Comparison of ENCODE assay signal across 12 cellular contexts in genomic region chr19:29704562-29705558, GRCh38. TPM values are rescaled to one million over a fixed set of nuclear protein-coding genes. Genes with fewer than 3 reads are reported as not detected.
DNase-seq lines count a peak whose midpoint lies in the region; ATAC-seq, FAIRE-seq and TF ChIP-seq lines count a peak whose summit lies in the region.
"Had no signal": no experiment of that assay in that cellular context is flagged by ENCODE, and none has a peak within 500 bp of the region (broad histone marks: within the 10 kb centered on the region; RNA-seq: fewer than 3 reads in every experiment).

No MANE protein-coding gene starts in this region.

- CTCF ChIA-PET in HepG2 (lab: Yijun Ruan, JAX; ENCODE audit: low intra/inter-chr PET ratio, low total read pairs) = no interaction called here
- CTCF ChIA-PET in activated CD8-positive, alpha-beta T cell treated with anti-CD3 and anti-CD28 coated beads, Interleukin-2, amount 10 ng/mL, durations not matched to agents 7 days and 5 days (lab: Charles Lee) = interaction anchor here (1.4 to 6.7 kb wide), 6 partner anchors 10 to 95 kb away, joined by 3 to 62 read pairs (median 9); partner anchors contain the start of gene C19orf12

- H3K4me2 ChIP-seq in HepG2 (ENCODE audit: low read depth, low read length) = no peak overlapping the region
- no peak overlapping the region for H3K4me2 ChIP-seq in hepatocyte

- WGBS in liver = 82% methylated on average over 14 of the region's 14 CpGs
- 95% methylated on average over 12 of the region's 14 CpGs for WGBS in HepG2 (ENCODE audit: low lambda C conversion rate)
- WGBS in hepatocyte (ENCODE audit: low lambda C conversion rate, missing lambda C conversion rate) = 96% methylated on average over 14 of the region's 14 CpGs

- H3K4me1 Mint-ChIP-seq in activated CD8-positive, alpha-beta T cell treated with anti-CD3 and anti-CD28 coated beads, Interleukin-2, amount 10 ng/mL, durations not matched to agents 7 days and 5 days (ENCODE audit: low read depth) = peaks cover 49% of the 10 kb centered on the region
- peaks cover 68% of the 10 kb centered on the region for H3K4me1 Mint-ChIP-seq in stimulated activated naive CD8-positive, alpha-beta T cell treated with anti-CD3 and anti-CD28 coated beads, Interleukin-15, amount 100 ng/mL, for 72 hours

- ATAC-seq in HepG2 (no peak), HG02678 (IDR thresholded peaks at IDR 0.05; ENCODE audit: unreplicated experiment) (peak; percentile 79)
- ATAC-seq in activated CD8-positive, alpha-beta T cell treated with anti-CD3 and anti-CD28 coated beads, Interleukin-2, amount 10 ng/mL, durations not matched to agents 7 days and 5 days = peak; percentile 72
- peak; percentile 96 for ATAC-seq in stimulated activated naive CD8-positive, alpha-beta T cell treated with anti-CD3 and anti-CD28 coated beads, Interleukin-15, amount 100 ng/mL, for 72 hours

- H3K4me3 ChIP-seq in liver (ENCODE audit: low read depth in 1 of 3, low read length in 3 of 3) (no peak overlapping the region), HepG2 (replicated peaks in 1 of 3; ENCODE audit: insufficient read depth in 1 of 3, low read depth in 2 of 3, low read length in 3 of 3) (no peak overlapping the region), hepatocyte (no peak overlapping the region)

- H3K9me3 Mint-ChIP-seq in activated CD8-positive, alpha-beta T cell treated with anti-CD3 and anti-CD28 coated beads, Interleukin-2, amount 10 ng/mL, durations not matched to agents 7 days and 5 days (ENCODE audit: insufficient read depth) = no peaks in the 10 kb centered on the region
- H3K9me3 Mint-ChIP-seq in stimulated activated naive CD8-positive, alpha-beta T cell treated with anti-CD3 and anti-CD28 coated beads, Interleukin-15, amount 100 ng/mL, for 72 hours = no peaks in the 10 kb centered on the region

- H3K9me3 ChIP-seq in liver (ENCODE audit: control insufficient read depth in 4 of 4, low read length in 3 of 4) (no peaks in the 10 kb centered on the region), HepG2 (ENCODE audit: low read length) (no peaks in the 10 kb centered on the region), hepatocyte (ENCODE audit: low read depth) (no peaks in the 10 kb centered on the region)

- H2AFZ ChIP-seq in HepG2 (ENCODE audit: low read length) (no peak overlapping the region), hepatocyte (no peak overlapping the region)

- DNase-seq in HepG2 (ENCODE audit: low spot score) (no peak), UCSD-AML1 (lab: John Stamatoyannopoulos, UW; ENCODE audit: unreplicated experiment) (no peak), hepatocyte (ENCODE audit: low spot score) (no peak)
- DNase-seq in activated CD8-positive, alpha-beta T cell treated with anti-CD3 and anti-CD28 coated beads, Interleukin-2, amount 10 ng/mL, durations not matched to agents 7 days and 5 days = peak; percentile 40
- DNase-seq in stimulated activated naive CD8-positive, alpha-beta T cell treated with anti-CD3 and anti-CD28 coated beads, Interleukin-15, amount 100 ng/mL, for 72 hours = peak; percentile 63 to 65
- DNase-seq in stimulated activated naive CD4-positive, alpha-beta T cell (lab: John Stamatoyannopoulos, UW) = no peak
- DNase-seq: activated CD4-positive, alpha-beta T cell treated with anti-CD3 and anti-CD28 coated beads, Interleukin-2, amount 50 U/mL, for 48 hours; Kasumi-1; NCI-H226; SHP77 had no signal

- H4K20me1 ChIP-seq in HepG2 (ENCODE audit: insufficient read depth, low read length) (no peaks in the 10 kb centered on the region), hepatocyte (ENCODE audit: insufficient read depth, poor library complexity, severe bottlenecking) (peaks cover 2% of the 10 kb centered on the region)

- no peak for TF ChIP-seq POLR2A in HepG2 (IDR thresholded peaks at IDR 0.05; ENCODE audit: insufficient read depth in 1 of 2, low read depth in 2 of 2, low read length in 2 of 2)

- H3K36me3 Mint-ChIP-seq in activated CD8-positive, alpha-beta T cell treated with anti-CD3 and anti-CD28 coated beads, Interleukin-2, amount 10 ng/mL, durations not matched to agents 7 days and 5 days (ENCODE audit: low read depth) = peaks cover 64% of the 10 kb centered on the region

- intact Hi-C loops in HepG2 (cut with micrococcal nuclease; ENCODE audit: unreplicated experiment) = loop anchor here (5.0 kb wide), 1 partner anchor 98 kb away; the partner anchor contains the start of gene POP4

- BruUV-seq in HepG2 (replicated peaks; lab: Mats Ljungman, UMichigan) = no TSS peak

- peak overlapping the region; percentile 86 for H3K27ac Mint-ChIP-seq in activated CD8-positive, alpha-beta T cell treated with anti-CD3 and anti-CD28 coated beads, Interleukin-2, amount 10 ng/mL, durations not matched to agents 7 days and 5 days
- H3K27ac Mint-ChIP-seq in stimulated activated naive CD8-positive, alpha-beta T cell treated with anti-CD3 and anti-CD28 coated beads, Interleukin-15, amount 100 ng/mL, for 72 hours = peak overlapping the region; percentile 96 to 98

- peak overlapping the region in 1 of 2 donors; percentile 50 for H3K9ac ChIP-seq in liver (ENCODE audit: low read depth in 1 of 2, low read length in 2 of 2)
- no peak overlapping the region for H3K9ac ChIP-seq in HepG2 (ENCODE audit: insufficient read depth, low read depth, low read length)

- H3K27ac ChIP-seq in liver (ENCODE audit: low read depth in 1 of 2, low read length in 2 of 2) (peak overlapping the region; percentile 84 to 89), HepG2 (ENCODE audit: extremely low read length, insufficient read depth, low read length) (no peak overlapping the region), hepatocyte (no peak overlapping the region)

- H3K27me3 ChIP-seq in liver (ENCODE audit: control insufficient read depth in 4 of 4, insufficient read depth in 4 of 4, low read length in 3 of 4) = no peaks in the 10 kb centered on the region
- no peaks in the 10 kb centered on the region; a peak in 1 of 5 replicates for H3K27me3 ChIP-seq in HepG2 (ENCODE audit: control insufficient read depth in 1 of 2, insufficient read depth in 2 of 2, low read length in 2 of 2)
- no peaks in the 10 kb centered on the region for H3K27me3 ChIP-seq in hepatocyte

- peak overlapping the region; percentile 7 for H3K4me3 Mint-ChIP-seq in activated CD8-positive, alpha-beta T cell treated with anti-CD3 and anti-CD28 coated beads, Interleukin-2, amount 10 ng/mL, durations not matched to agents 7 days and 5 days
- H3K4me3 Mint-ChIP-seq in stimulated activated naive CD8-positive, alpha-beta T cell treated with anti-CD3 and anti-CD28 coated beads, Interleukin-15, amount 100 ng/mL, for 72 hours = peak overlapping the region; percentile 68 to 72

- H3K9me2 ChIP-seq in hepatocyte (replicated peaks; ENCODE audit: insufficient read depth) = no peaks in the 10 kb centered on the region

- H3K36me3 ChIP-seq in liver (ENCODE audit: control insufficient read depth in 4 of 4, insufficient read depth in 3 of 4, low read depth in 1 of 4, low read length in 3 of 4) (peaks cover 3 to 23% (median 9%) of the 10 kb centered on the region in 4 donors), HepG2 (replicated peaks in 1 of 2; ENCODE audit: control insufficient read depth in 1 of 2, insufficient read depth in 2 of 2, low read length in 2 of 2) (peaks cover 2 to 29% of the 10 kb centered on the region in 2 experiments; a peak in 3 of 5 replicates), hepatocyte (replicated peaks; ENCODE audit: insufficient read depth, low read depth) (no peaks in the 10 kb centered on the region)

- H3K4me1 ChIP-seq in liver (ENCODE audit: control insufficient read depth in 4 of 4, insufficient read depth in 4 of 4, low read length in 3 of 4) (peaks cover 6 to 38% (median 22%) of the 10 kb centered on the region in 4 donors), HepG2 (ENCODE audit: insufficient read depth, low read length) (peaks cover 40% of the 10 kb centered on the region), hepatocyte (ENCODE audit: insufficient read depth) (peaks cover 6% of the 10 kb centered on the region)

- no peaks in the 10 kb centered on the region for H3K27me3 Mint-ChIP-seq in activated CD8-positive, alpha-beta T cell treated with anti-CD3 and anti-CD28 coated beads, Interleukin-2, amount 10 ng/mL, durations not matched to agents 7 days and 5 days (ENCODE audit: low read depth)
- no peaks in the 10 kb centered on the region for H3K27me3 Mint-ChIP-seq in stimulated activated naive CD8-positive, alpha-beta T cell treated with anti-CD3 and anti-CD28 coated beads, Interleukin-15, amount 100 ng/mL, for 72 hours

- POLR2A ChIA-PET in HepG2 (lab: Yijun Ruan, JAX) = no interaction called here
- POLR2A ChIA-PET in activated CD8-positive, alpha-beta T cell treated with anti-CD3 and anti-CD28 coated beads, Interleukin-2, amount 10 ng/mL, durations not matched to agents 7 days and 5 days (lab: Charles Lee) = interaction anchor here (0.6 to 1.8 kb wide), 7 partner anchors 7 to 99 kb away, joined by 3 to 9 read pairs (median 5); partner anchors contain the start of genes C19orf12 and POP4

- no peak for FAIRE-seq in HepG2 (lab: Jason Lieb, UNC)

- no peak for TF ChIP-seq EP300 in HepG2 (IDR thresholded peaks at IDR 0.05; ENCODE audit: low read depth in 2 of 2, low read length in 2 of 2)
- no peak for TF ChIP-seq EP300 in HepG2 (CRISPR knock-in tag; IDR thresholded peaks at IDR 0.05; ENCODE audit: borderline replicate concordance)

- TF ChIP-seq CTCF in liver (IDR thresholded peaks at IDR 0.05; ENCODE audit: low read depth, low read length, missing input control) (no peak), HepG2 (CRISPR knock-in tag; IDR thresholded peaks at IDR 0.05) (no peak), hepatocyte (IDR thresholded peaks at IDR 0.05; ENCODE audit: poor library complexity) (no peak)

- in situ Hi-C loops in HepG2 (cut with HindIII; ENCODE audit: extremely low pct_ligation_motif_present, low pct_unique_long_range_greater_than_20kb) = no loop called here

- H3K79me2 ChIP-seq in HepG2 (ENCODE audit: insufficient read depth, low read length) (no peaks in the 10 kb centered on the region), hepatocyte (peaks cover 15% of the 10 kb centered on the region)

- TF ChIP-seq RAD21 in liver (IDR thresholded peaks at IDR 0.05) (no peak), HepG2 (CRISPR knock-in tag; IDR thresholded peaks at IDR 0.05) (no peak)

RNA-seq across cellular contexts. Expression of gene C19orf12, which starts 10.2 kb away (rescaled TPM):
- total RNA-seq in liver = 10 to 100 TPM; 21.2 to 82.8 TPM
- polyA plus RNA-seq in liver = 10 to 100 TPM; 37.6 to 42.6 TPM
- total RNA-seq in HepG2 (2016; rRNA removed; fragmentation: Illumina TruSeq; extraction: Trizol) = 34.4 and 34.8 TPM in 2 replicates
- total RNA-seq in HepG2 (2016; cell fraction: cytosol; rRNA removed; fragmentation: Illumina TruSeq; extraction: Trizol; ENCODE audit: low read depth) = 28.6 and 28.9 TPM in 2 replicates
- 29.0 and 35.2 TPM in 2 replicates for total RNA-seq in HepG2 (2016; cell fraction: insoluble cytoplasmic fraction; rRNA removed; fragmentation: Illumina TruSeq; extraction: Trizol)
- 73.3 and 76.2 TPM in 2 replicates for total RNA-seq in HepG2 (2016; cell fraction: membrane; rRNA removed; fragmentation: Illumina TruSeq; extraction: Trizol)
- total RNA-seq in HepG2 (2016; cell fraction: nucleus; rRNA removed; fragmentation: Illumina TruSeq; extraction: Trizol) = 17.3 and 21.4 TPM in 2 replicates
- 17.7 and 19.6 TPM in 2 replicates for polyA plus RNA-seq in HepG2 (2011; rRNA removed)
- 18.1 TPM in 2 replicates for polyA plus RNA-seq in HepG2 (2011; cell fraction: cytosol; rRNA removed)
- polyA plus RNA-seq in HepG2 (2011; cell fraction: nucleus; rRNA removed) = 13.1 and 14.3 TPM in 2 replicates
- 15.9 and 18.6 TPM in 2 replicates for polyA plus RNA-seq in HepG2 (2012)
- 37.7 and 38.6 TPM in 2 replicates for polyA plus RNA-seq in HepG2 (2016; cell fraction: cytosol; fragmentation: Illumina TruSeq; extraction: Trizol; ENCODE audit: low read depth)
- 28.6 and 34.2 TPM in 2 replicates for polyA plus RNA-seq in HepG2 (2016; cell fraction: insoluble cytoplasmic fraction; fragmentation: Illumina TruSeq; extraction: Trizol; ENCODE audit: low read depth)
- 64.1 and 65.3 TPM in 2 replicates for polyA plus RNA-seq in HepG2 (2016; cell fraction: membrane; fragmentation: Illumina TruSeq; extraction: Trizol; ENCODE audit: low read depth)
- polyA plus RNA-seq in HepG2 (2016; cell fraction: nucleus; fragmentation: Illumina TruSeq; extraction: Trizol; ENCODE audit: insufficient read depth, low read depth) = 29.3 and 31.8 TPM in 2 replicates
- polyA minus RNA-seq in HepG2 (2011; rRNA and poly(A)+ RNA removed; ENCODE audit: low replicate concordance) = 5.1 and 12.9 TPM in 2 replicates
- 8.3 and 8.7 TPM in 2 replicates for polyA minus RNA-seq in HepG2 (2011; cell fraction: cytosol; rRNA and poly(A)+ RNA removed)
- polyA minus RNA-seq in HepG2 (2011; cell fraction: nucleus; rRNA and poly(A)+ RNA removed) = 6.7 and 10.4 TPM in 2 replicates
- 10 to 100 TPM; 38.7 to 41.0 TPM for total RNA-seq in activated CD8-positive, alpha-beta T cell treated with anti-CD3 and anti-CD28 coated beads, Interleukin-2, amount 10 ng/mL, durations not matched to agents 7 days and 5 days
- 52.1 and 57.2 TPM in 2 replicates for total RNA-seq in hepatocyte
- polyA plus RNA-seq in hepatocyte = 39.5 and 41.5 TPM in 2 replicates

RNA-seq across cellular contexts. Expression of gene PLEKHF1, which starts 39.6 kb away (rescaled TPM):
- total RNA-seq in liver = 10 to 100 TPM in 1 of 2 donors, 1 to 10 TPM in 1; 2.9 to 15.1 TPM
- polyA plus RNA-seq in liver = 10 to 100 TPM in 1 of 2 donors, 1 to 10 TPM in 1; 5.0 to 12.8 TPM
- 3.2 and 3.8 TPM in 2 replicates for total RNA-seq in HepG2 (2016; rRNA removed; fragmentation: Illumina TruSeq; extraction: Trizol)
- 1.5 TPM in 2 replicates for total RNA-seq in HepG2 (2016; cell fraction: cytosol; rRNA removed; fragmentation: Illumina TruSeq; extraction: Trizol; ENCODE audit: low read depth)
- 3.0 and 4.1 TPM in 2 replicates for total RNA-seq in HepG2 (2016; cell fraction: insoluble cytoplasmic fraction; rRNA removed; fragmentation: Illumina TruSeq; extraction: Trizol)
- total RNA-seq in HepG2 (2016; cell fraction: membrane; rRNA removed; fragmentation: Illumina TruSeq; extraction: Trizol) = 2.6 and 2.8 TPM in 2 replicates
- 1.9 and 2.3 TPM in 2 replicates for total RNA-seq in HepG2 (2016; cell fraction: nucleus; rRNA removed; fragmentation: Illumina TruSeq; extraction: Trizol)
- 2.9 TPM in 2 replicates for polyA plus RNA-seq in HepG2 (2011; rRNA removed)
- 1.7 and 4.1 TPM in 2 replicates for polyA plus RNA-seq in HepG2 (2011; cell fraction: cytosol; rRNA removed)
- polyA plus RNA-seq in HepG2 (2011; cell fraction: nucleus; rRNA removed) = 3.9 and 4.0 TPM in 2 replicates
- polyA plus RNA-seq in HepG2 (2012) = 0.71 and 1.4 TPM in 2 replicates
- polyA plus RNA-seq in HepG2 (2016; cell fraction: cytosol; fragmentation: Illumina TruSeq; extraction: Trizol; ENCODE audit: low read depth) = 0.36 and 0.54 TPM in 2 replicates
- polyA plus RNA-seq in HepG2 (2016; cell fraction: insoluble cytoplasmic fraction; fragmentation: Illumina TruSeq; extraction: Trizol; ENCODE audit: low read depth) = 2.4 and 2.7 TPM in 2 replicates
- polyA plus RNA-seq in HepG2 (2016; cell fraction: membrane; fragmentation: Illumina TruSeq; extraction: Trizol; ENCODE audit: low read depth) = 1.1 and 1.4 TPM in 2 replicates
- 2.7 TPM in 2 replicates for polyA plus RNA-seq in HepG2 (2016; cell fraction: nucleus; fragmentation: Illumina TruSeq; extraction: Trizol; ENCODE audit: insufficient read depth, low read depth)
- 2.0 and 6.9 TPM in 2 replicates for polyA minus RNA-seq in HepG2 (2011; rRNA and poly(A)+ RNA removed; ENCODE audit: low replicate concordance)
- polyA minus RNA-seq in HepG2 (2011; cell fraction: cytosol; rRNA and poly(A)+ RNA removed) = 1.5 and 3.6 TPM in 2 replicates
- polyA minus RNA-seq in HepG2 (2011; cell fraction: nucleus; rRNA and poly(A)+ RNA removed) = 2.1 and 3.0 TPM in 2 replicates
- total RNA-seq in activated CD8-positive, alpha-beta T cell treated with anti-CD3 and anti-CD28 coated beads, Interleukin-2, amount 10 ng/mL, durations not matched to agents 7 days and 5 days = 10 to 100 TPM; 46.0 to 47.7 TPM
- 2.7 TPM in 2 replicates for total RNA-seq in hepatocyte
- 2.4 and 5.8 TPM in 2 replicates for polyA plus RNA-seq in hepatocyte

Comparison
In these comparisons a context has a peak if more than half of its experiments do, and no peak if none do; other contexts are left out.
1. H3K27ac ChIP-seq: peak in liver (2 of 2); none in HepG2 (single experiment) and hepatocyte (single experiment).
2. DNase-seq: peak in activated CD8-positive, alpha-beta T cell treated with anti-CD3 and anti-CD28 coated beads, Interleukin-2, amount 10 ng/mL, durations not matched to agents 7 days and 5 days (single experiment) and stimulated activated naive CD8-positive, alpha-beta T cell treated with anti-CD3 and anti-CD28 coated beads, Interleukin-15, amount 100 ng/mL, for 72 hours (2 of 2); none in HepG2 (single experiment), UCSD-AML1 (single experiment), hepatocyte (single experiment) and stimulated activated naive CD4-positive, alpha-beta T cell (0 of 6).